22 cellular contexts compared by ENCODE assay signal in genomic region chr7:141490474-141490873, GRCh38.
"Had no signal": no experiment of that assay in that cellular context is flagged by ENCODE, and none has a peak within 500 bp of the region (broad histone marks: within the 10 kb centered on the region; RNA-seq: fewer than 3 reads in every experiment).

No MANE protein-coding gene starts in this region.

- H3K4me3 ChIP-seq: heart left ventricle, left ventricle myocardium inferior, lower lobe of right lung, ovary, right atrium auricular region, sigmoid colon, skin epidermis had no signal

- DNase-seq: effector memory CD4-positive, alpha-beta T cell; heart left ventricle; hippocampal formation; kidney; left cardiac atrium; left ventricle myocardium inferior; lower lobe of right lung; natural killer cell; nucleus accumbens; ovary; sigmoid colon; stimulated activated CD4-positive, alpha-beta T cell treated with anti-CD3 and anti-CD28 coated beads, Interleukin-2, amount 100 ng/mL, for 24 hours; stimulated activated naive CD4-positive, alpha-beta T cell treated with Interleukin-2 at 50 U/mL for 16 hours had no signal

- H3K36me3 Mint-ChIP-seq: memory B cell, mesothelial cell of epicardium, natural killer cell, type B pancreatic cell had no signal

- H3K36me3 ChIP-seq: heart left ventricle, left ventricle myocardium inferior, lower lobe of right lung, ovary, right atrium auricular region, sigmoid colon had no signal

- H3K27ac Mint-ChIP-seq: memory B cell, mesothelial cell of epicardium, natural killer cell, type B pancreatic cell had no signal

- H3K4me1 Mint-ChIP-seq: memory B cell, mesothelial cell of epicardium, natural killer cell, neural crest cell had no signal

- H3K9me3 Mint-ChIP-seq: memory B cell, mesothelial cell of epicardium, natural killer cell, neural crest cell, type B pancreatic cell had no signal

- H3K9me3 ChIP-seq: heart left ventricle, left ventricle myocardium inferior, lower lobe of right lung, ovary, right atrium auricular region, sigmoid colon had no signal

- H3K4me1 ChIP-seq: heart left ventricle, left ventricle myocardium inferior, lower lobe of right lung, sigmoid colon had no signal

- H3K4me3 Mint-ChIP-seq: memory B cell, mesothelial cell of epicardium, natural killer cell, neural crest cell, type B pancreatic cell had no signal

- H3K27ac ChIP-seq: heart left ventricle, left ventricle myocardium inferior, lower lobe of right lung, ovary, right atrium auricular region, sigmoid colon, skin epidermis had no signal

- H3K27me3 ChIP-seq: heart left ventricle, ovary, right atrium auricular region, sigmoid colon had no signal

- ATAC-seq: heart left ventricle, left cardiac atrium, lower lobe of right lung, natural killer cell had no signal

- FAIRE-seq: endometrium, frontal cortex, kidney, urothelium cell line had no signal
